Comparison of ENCODE assay signal across 12 cellular contexts in genomic region chr16:54846761-54847160, GRCh38.
DNase-seq lines count a peak whose midpoint lies in the region; ATAC-seq and TF ChIP-seq lines count a peak whose summit lies in the region.
"Had no signal": no experiment of that assay in that cellular context is flagged by ENCODE, and none has a peak within 500 bp of the region (broad histone marks: within the 10 kb centered on the region; RNA-seq: fewer than 3 reads in every experiment).

No MANE protein-coding gene starts in this region.

- no peaks in the 10 kb centered on the region for H3K4me1 ChIP-seq in esophagus (ENCODE audit: control insufficient read depth in 2 of 2, insufficient read depth in 2 of 2, low read length in 1 of 2)
- no peaks in the 10 kb centered on the region for H3K4me1 ChIP-seq in smooth muscle cell (ENCODE audit: low read depth)

- H3F3A ChIP-seq in smooth muscle cell (ENCODE audit: low read depth) = no peaks in the 10 kb centered on the region

- POLR2A ChIA-PET in HEK293T (lab: Yijun Ruan, JAX) = interaction anchor here (1.1 kb wide), 1 partner anchor 82 kb away, joined by 5 read pairs; no protein-coding TSS in a partner anchor

- H3K9ac ChIP-seq in smooth muscle cell (ENCODE audit: low read depth) = peak overlapping the region; percentile 28

- ATAC-seq in HG03108 (IDR thresholded peaks at IDR 0.05; ENCODE audit: unreplicated experiment) = no peak
- ATAC-seq: activated CD4-positive, CD25-positive, alpha-beta regulatory T cell treated with anti-CD3 and anti-CD28 coated beads, Interleukin-2, amount 50 U/mL, for 24 hours; effector memory CD8-positive, alpha-beta T cell had no signal

- H3K9me3 ChIP-seq in esophagus (ENCODE audit: control insufficient read depth in 2 of 2, insufficient read depth in 1 of 2, low read depth in 1 of 2, low read length in 1 of 2) (peaks cover 0 to 3% of the 10 kb centered on the region in 2 donors), smooth muscle cell (replicated peaks; ENCODE audit: low read depth) (no peaks in the 10 kb centered on the region)

- H4K20me1 ChIP-seq in smooth muscle cell (ENCODE audit: low read depth) = no peaks in the 10 kb centered on the region

- no peak overlapping the region for H3K4me3 ChIP-seq in esophagus (ENCODE audit: low read depth in 1 of 2, low read length in 2 of 2)
- no peak overlapping the region for H3K4me3 ChIP-seq in smooth muscle cell

- H3K36me3 ChIP-seq in esophagus (ENCODE audit: control insufficient read depth in 2 of 2, insufficient read depth in 2 of 2, low read length in 1 of 2) = no peaks in the 10 kb centered on the region
- no peaks in the 10 kb centered on the region for H3K36me3 ChIP-seq in smooth muscle cell (ENCODE audit: low read depth)

- no peak overlapping the region for H3K4me2 ChIP-seq in smooth muscle cell

- WGBS in esophagus, 2 donors = 30 to 36% methylated on average over 4 of the region's 4 CpGs
- 66% methylated on average over 4 of the region's 4 CpGs for WGBS in smooth muscle cell (ENCODE audit: low lambda C conversion rate)

- no peak for DNase-seq in HEK293T (ENCODE audit: extremely low spot score)
- DNase-seq in NCI-H146 (lab: John Stamatoyannopoulos, UW) = peak; percentile 36
- DNase-seq in smooth muscle cell (lab: John Stamatoyannopoulos, UW; ENCODE audit: unreplicated experiment) = no peak
- no peak for DNase-seq in GM10266 (ENCODE audit: extremely low spot score)
- no peak for DNase-seq in NCI-H446 (lab: John Stamatoyannopoulos, UW)
- DNase-seq: C1 segment of cervical spinal cord; effector memory CD8-positive, alpha-beta T cell; GDM1; stimulated activated CD4-positive, alpha-beta T cell treated with anti-CD3 and anti-CD28 coated beads, Interleukin-15, amount 100 ng/mL, for 24 hours had no signal

- peak overlapping the region; percentile 52 to 72 for H3K27ac ChIP-seq in esophagus (ENCODE audit: low read depth in 2 of 2, low read length in 1 of 2)
- H3K27ac ChIP-seq in smooth muscle cell (ENCODE audit: low read depth) = peak overlapping the region; percentile 92

- no peaks in the 10 kb centered on the region for H3K79me2 ChIP-seq in smooth muscle cell (ENCODE audit: low read depth)

- TF ChIP-seq CTCF in smooth muscle cell (IDR thresholded peaks at IDR 0.05; ENCODE audit: borderline replicate concordance, insufficient read depth, poor library complexity, severe bottlenecking) (no peak), GM10266 (IDR thresholded peaks at IDR 0.05; ENCODE audit: control insufficient read depth, insufficient read depth, low read depth, missing control alignments) (no peak)

- H2AFZ ChIP-seq in smooth muscle cell (ENCODE audit: low read depth) = no peak overlapping the region

- no peaks in the 10 kb centered on the region for H3K27me3 ChIP-seq in esophagus (ENCODE audit: control insufficient read depth in 1 of 2, insufficient read depth in 2 of 2, low read length in 2 of 2)
- no peaks in the 10 kb centered on the region for H3K27me3 ChIP-seq in smooth muscle cell (ENCODE audit: low read depth)

- CTCF ChIA-PET in HEK293T (lab: Yijun Ruan, JAX) = no interaction called here

TF ChIP-seq in HEK293T, 16 proteins besides CTCF, POLR2A, EP300 and RAD21:
- TF ChIP-seq ZNF384 (IDR thresholded peaks at IDR 0.05) (no peak), PKNOX1 (IDR thresholded peaks at IDR 0.05) (peak; percentile 12; the same call in 1 of the 2 replicates)
